In the genomic region with DNA sequence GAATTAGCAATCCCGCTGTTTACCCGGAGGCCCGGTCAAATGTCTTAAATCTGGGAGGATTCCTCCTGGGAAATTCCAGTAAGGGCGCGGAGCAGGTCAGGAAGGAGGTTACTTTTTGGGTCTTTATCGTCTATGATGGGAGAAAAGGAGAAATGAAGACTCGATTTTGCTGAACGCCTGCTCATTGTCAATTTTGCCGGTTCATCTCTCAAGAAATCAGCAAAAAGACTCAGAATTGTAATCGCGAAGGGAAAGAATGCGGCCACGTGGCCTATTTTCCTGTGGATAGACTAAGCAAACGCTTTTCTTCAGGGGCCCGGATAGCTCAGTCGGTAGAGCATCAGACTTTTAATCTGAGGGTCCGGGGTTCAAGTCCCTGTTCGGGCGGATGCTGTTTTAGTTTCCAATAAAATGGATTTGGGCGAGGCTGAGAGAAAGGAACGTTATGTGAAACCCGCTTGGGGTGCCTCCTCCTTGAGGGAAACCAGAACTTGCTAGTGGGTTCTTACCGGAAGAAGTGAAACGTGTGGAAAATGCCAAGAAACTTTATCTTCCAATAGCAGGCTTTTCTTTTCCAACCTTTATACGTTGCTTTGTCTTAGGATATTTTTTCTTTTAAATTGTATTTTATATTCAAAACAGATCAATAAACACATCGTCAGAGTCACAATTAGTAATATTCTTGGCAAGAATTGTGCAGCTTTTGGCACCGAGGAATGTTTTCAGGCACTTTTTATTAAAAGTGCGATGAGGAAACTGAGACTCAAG, we compare ENCODE assay signal across 8 cellular contexts. TPM values are rescaled to one million over a fixed set of nuclear protein-coding genes. Genes with fewer than 3 reads are reported as not detected.
A peak's percentile ranks its signal among the peaks of the same experiment; 100 is the strongest.
DNase-seq lines count a peak whose midpoint lies in the region; FAIRE-seq and TF ChIP-seq lines count a peak whose summit lies in the region.

No MANE protein-coding gene starts in this region.

- POLR2A ChIA-PET in MCF 10A (lab: Yijun Ruan, JAX) = interaction anchor here (0.7 to 2.6 kb wide), 8 partner anchors 10 to 914 kb away, joined by 3 to 15 read pairs (median 4); a partner anchor contains a TSS

- FAIRE-seq in TTC549 (lab: Jason Lieb, UNC) = peak; percentile 53

- TF ChIP-seq CTCF in MCF 10A (IDR thresholded peaks at IDR 0.05; ENCODE audit: unreplicated experiment) (no peak), kidney epithelial cell (IDR thresholded peaks at IDR 0.05; ENCODE audit: insufficient read depth, low read length, poor library complexity, severe bottlenecking) (no peak)

- H3K36me3 Mint-ChIP-seq in MCF 10A (ENCODE audit: insufficient read depth, unreplicated experiment) = peaks cover 22% of the 10 kb centered on the region

- peak overlapping the region; percentile 50 for H3K27ac Mint-ChIP-seq in MCF 10A (ENCODE audit: low read depth, unreplicated experiment)

- H3K9me3 Mint-ChIP-seq in MCF 10A (ENCODE audit: unreplicated experiment) = no peaks in the 10 kb centered on the region

- CTCF ChIA-PET in MCF 10A (lab: Yijun Ruan, JAX) = interaction anchor here (0.6 to 1.0 kb wide), 3 partner anchors 9 to 415 kb away, joined by 3 read pairs; no protein-coding TSS in a partner anchor

- BruUV-seq in MCF 10A (replicated peaks; lab: Mats Ljungman, UMichigan) = no TSS peak

- intact Hi-C loops in MCF 10A (cut with micrococcal nuclease) = no loop called here

- H3K36me3 ChIP-seq in kidney epithelial cell (ENCODE audit: control insufficient read depth, insufficient read depth, low read length) = no peaks in the 10 kb centered on the region

- peaks cover 19% of the 10 kb centered on the region for H3K4me1 Mint-ChIP-seq in MCF 10A (ENCODE audit: insufficient read depth, unreplicated experiment)

- H3K27me3 ChIP-seq in kidney epithelial cell (ENCODE audit: control insufficient read depth, insufficient read depth, low read length) = no peaks in the 10 kb centered on the region

- peak overlapping the region; percentile 67 for H3K4me3 Mint-ChIP-seq in MCF 10A (ENCODE audit: unreplicated experiment)

- no peaks in the 10 kb centered on the region for H3K27me3 Mint-ChIP-seq in MCF 10A (ENCODE audit: insufficient read depth, unreplicated experiment)

- H3K4me3 ChIP-seq in kidney epithelial cell (ENCODE audit: low read depth, low read length) = peak overlapping the region; percentile 35

- peak; percentile 85 for DNase-seq in SIG-M5 treated with dmso at 0.1 percent for 504 hours (lab: John Stamatoyannopoulos, UW; ENCODE audit: unreplicated experiment)
- no peak for DNase-seq in SIG-M5 (lab: John Stamatoyannopoulos, UW)
- DNase-seq in NCI-H1092 treated with DMSO at 0.1 percent for 48 hours (lab: John Stamatoyannopoulos, UW) = peak; percentile 31
- peak; percentile 81 for DNase-seq in MCF 10A (ENCODE audit: unreplicated experiment)
- DNase-seq in kidney epithelial cell (ENCODE audit: low read depth) = no peak
- DNase-seq in stimulated activated CD4-positive, alpha-beta T cell treated with anti-CD3 and anti-CD28 coated beads, Interleukin-1b, Interleukin-23, amount 100 ng/mL, for 48 hours = peak; percentile 85
- no peak for DNase-seq in mesenteric fat pad (ENCODE audit: low spot score)

RNA-seq across cellular contexts. Expression of a gene that starts 45.0 kb away (rescaled TPM):
- not detected in 2 replicates for total RNA-seq in MCF 10A (2022)
- total RNA-seq in kidney epithelial cell = not detected in 2 replicates
- not detected for total RNA-seq in mesenteric fat pad

RNA-seq across cellular contexts. Expression of a gene that starts 52.9 kb away (rescaled TPM):
- total RNA-seq in MCF 10A (2022) (not detected in 2 replicates), kidney epithelial cell (not detected in 2 replicates), mesenteric fat pad (not detected)

RNA-seq across cellular contexts. Expression of a gene that starts 59.3 kb away (rescaled TPM):
- total RNA-seq in MCF 10A (2022) = 73.7 and 76.1 TPM in 2 replicates
- total RNA-seq in kidney epithelial cell = 27.1 and 30.3 TPM in 2 replicates
- total RNA-seq in mesenteric fat pad = 39.8 TPM

Comparison
In these comparisons a context has a peak if more than half of its experiments do, and no peak if none do; other contexts are left out.
1. DNase-seq: peak in SIG-M5 treated with dmso at 0.1 percent for 504 hours (single experiment), NCI-H1092 treated with DMSO at 0.1 percent for 48 hours (single experiment), MCF 10A (single experiment) and stimulated activated CD4-positive, alpha-beta T cell treated with anti-CD3 and anti-CD28 coated beads, Interleukin-1b, Interleukin-23, amount 100 ng/mL, for 48 hours (single experiment); none in SIG-M5 (single experiment), kidney epithelial cell (single experiment) and mesenteric fat pad (single experiment).